Comparison of ENCODE assay signal across 17 cellular contexts in genomic region chr1:100065969-100066227, GRCh38.
DNase-seq lines count a peak whose midpoint lies in the region; ATAC-seq and TF ChIP-seq lines count a peak whose summit lies in the region.
"Had no signal": no experiment of that assay in that cellular context is flagged by ENCODE, and none has a peak within 500 bp of the region (broad histone marks: within the 10 kb centered on the region; RNA-seq: fewer than 3 reads in every experiment).

No MANE protein-coding gene starts in this region.

- peaks cover 32% of the 10 kb centered on the region for H3K79me2 ChIP-seq in GM23248 (ENCODE audit: insufficient read depth)

- WGBS in GM23248 (ENCODE audit: low coverage in 1 of 2, low lambda C conversion rate in 2 of 2, missing lambda C conversion rate in 2 of 2), 2 experiments: 95 to 96% methylated on average over 2 of the region's 2 CpGs

- peak; percentile 71 for ATAC-seq in GM19351 (IDR thresholded peaks at IDR 0.05; ENCODE audit: unreplicated experiment)
- ATAC-seq: heart right ventricle, Right ventricle myocardium inferior had no signal

- TF ChIP-seq CTCF in osteocyte (IDR thresholded peaks at IDR 0.05) (no peak), ascending aorta (IDR thresholded peaks at IDR 0.05) (no peak)

- CTCF ChIA-PET in activated CD4-positive, alpha-beta memory T cell treated with anti-CD3 and anti-CD28 coated beads for 36 hours (lab: Charles Lee): interaction anchor here (1.0 kb wide), 1 partner anchor 10 kb away, joined by 3 read pairs; no protein-coding TSS in a partner anchor
- CTCF ChIA-PET in activated CD4-positive, alpha-beta memory T cell treated with anti-CD3 and anti-CD28 coated beads, Interleukin-2, amount 10 ng/mL, durations not matched to agents 7 days and 5 days (lab: Charles Lee): no interaction called here

- H3K4me3 Mint-ChIP-seq in activated CD4-positive, alpha-beta memory T cell treated with anti-CD3 and anti-CD28 coated beads for 36 hours: no peak overlapping the region
- no peak overlapping the region for H3K4me3 Mint-ChIP-seq in activated CD4-positive, alpha-beta memory T cell treated with anti-CD3 and anti-CD28 coated beads, Interleukin-2, amount 10 ng/mL, durations not matched to agents 7 days and 5 days
- no peak overlapping the region for H3K4me3 Mint-ChIP-seq in activated naive CD8-positive, alpha-beta T cell treated with anti-CD3 and anti-CD28 coated beads for 36 hours
- no peak overlapping the region for H3K4me3 Mint-ChIP-seq in osteocyte (ENCODE audit: unreplicated experiment)
- H3K4me3 Mint-ChIP-seq: endodermal cell had no signal

- H3K4me1 ChIP-seq in ascending aorta (no peaks in the 10 kb centered on the region), GM23248 (ENCODE audit: insufficient read depth) (no peaks in the 10 kb centered on the region)
- H3K4me1 ChIP-seq: Caco-2, right lobe of liver had no signal

- no peaks in the 10 kb centered on the region for H3K9me2 ChIP-seq in GM23248 (ENCODE audit: insufficient read depth)

- peak overlapping the region; percentile 64 for H3K27ac Mint-ChIP-seq in activated CD4-positive, alpha-beta memory T cell treated with anti-CD3 and anti-CD28 coated beads for 36 hours
- no peak overlapping the region for H3K27ac Mint-ChIP-seq in activated CD4-positive, alpha-beta memory T cell treated with anti-CD3 and anti-CD28 coated beads, Interleukin-2, amount 10 ng/mL, durations not matched to agents 7 days and 5 days
- H3K27ac Mint-ChIP-seq in activated naive CD8-positive, alpha-beta T cell treated with anti-CD3 and anti-CD28 coated beads for 36 hours: peak overlapping the region; percentile 83
- peak overlapping the region; percentile 65 for H3K27ac Mint-ChIP-seq in osteocyte (ENCODE audit: unreplicated experiment)
- H3K27ac Mint-ChIP-seq: endodermal cell had no signal

- peaks cover 22% of the 10 kb centered on the region for H3K4me1 Mint-ChIP-seq in activated CD4-positive, alpha-beta memory T cell treated with anti-CD3 and anti-CD28 coated beads for 36 hours (ENCODE audit: low read depth)
- peaks cover 20% of the 10 kb centered on the region for H3K4me1 Mint-ChIP-seq in activated CD4-positive, alpha-beta memory T cell treated with anti-CD3 and anti-CD28 coated beads, Interleukin-2, amount 10 ng/mL, durations not matched to agents 7 days and 5 days
- H3K4me1 Mint-ChIP-seq in activated naive CD8-positive, alpha-beta T cell treated with anti-CD3 and anti-CD28 coated beads for 36 hours: peaks cover 17% of the 10 kb centered on the region
- H3K4me1 Mint-ChIP-seq in osteocyte (ENCODE audit: unreplicated experiment): peaks cover 15% of the 10 kb centered on the region
- H3K4me1 Mint-ChIP-seq: endodermal cell had no signal

- no peak overlapping the region for H3K4me2 ChIP-seq in GM23248 (ENCODE audit: unreplicated experiment)

- H3K27ac ChIP-seq in ascending aorta (peak overlapping the region in 1 of 2 donors; percentile 5), GM23248 (no peak overlapping the region)
- H3K27ac ChIP-seq: right lobe of liver, WERI-Rb-1 had no signal

- no peaks in the 10 kb centered on the region for H3K27me3 Mint-ChIP-seq in activated CD4-positive, alpha-beta memory T cell treated with anti-CD3 and anti-CD28 coated beads for 36 hours
- no peaks in the 10 kb centered on the region for H3K27me3 Mint-ChIP-seq in activated CD4-positive, alpha-beta memory T cell treated with anti-CD3 and anti-CD28 coated beads, Interleukin-2, amount 10 ng/mL, durations not matched to agents 7 days and 5 days
- H3K27me3 Mint-ChIP-seq in activated naive CD8-positive, alpha-beta T cell treated with anti-CD3 and anti-CD28 coated beads for 36 hours: no peaks in the 10 kb centered on the region
- H3K27me3 Mint-ChIP-seq in osteocyte (ENCODE audit: unreplicated experiment): no peaks in the 10 kb centered on the region

- no peak overlapping the region for H3K9ac ChIP-seq in GM23248

- H3K36me3 ChIP-seq in ascending aorta (peaks cover 34 to 75% of the 10 kb centered on the region in 2 donors), GM23248 (ENCODE audit: low read depth) (peaks cover 57% of the 10 kb centered on the region)

- H2AFZ ChIP-seq in GM23248: no peak overlapping the region

- intact Hi-C loops in activated CD4-positive, alpha-beta memory T cell treated with anti-CD3 and anti-CD28 coated beads for 36 hours (cut with micrococcal nuclease): no loop called here
- intact Hi-C loops in ascending aorta (cut with DNase I): no loop called here

- POLR2A ChIA-PET in activated CD4-positive, alpha-beta memory T cell treated with anti-CD3 and anti-CD28 coated beads for 36 hours (lab: Charles Lee): no interaction called here
- POLR2A ChIA-PET in activated CD4-positive, alpha-beta memory T cell treated with anti-CD3 and anti-CD28 coated beads, Interleukin-2, amount 10 ng/mL, durations not matched to agents 7 days and 5 days (lab: Charles Lee): interaction anchor here (0.8 kb wide), 1 partner anchor 14 kb away, joined by 3 read pairs; no protein-coding TSS in a partner anchor

- H3K9me3 ChIP-seq in ascending aorta (no peaks in the 10 kb centered on the region), GM23248 (ENCODE audit: low read depth) (no peaks in the 10 kb centered on the region)
- H3K9me3 ChIP-seq: Caco-2, heart right ventricle, right lobe of liver had no signal

- no peak for DNase-seq in activated CD4-positive, alpha-beta memory T cell treated with anti-CD3 and anti-CD28 coated beads for 36 hours
- DNase-seq in activated CD4-positive, alpha-beta memory T cell treated with anti-CD3 and anti-CD28 coated beads, Interleukin-2, amount 10 ng/mL, durations not matched to agents 7 days and 5 days: no peak
- DNase-seq in activated naive CD8-positive, alpha-beta T cell treated with anti-CD3 and anti-CD28 coated beads for 36 hours: no peak
- DNase-seq in osteocyte (ENCODE audit: extremely low spot score, unreplicated experiment) (no peak), NCI-H128 (lab: John Stamatoyannopoulos, UW; ENCODE audit: unreplicated experiment) (no peak), ascending aorta (ENCODE audit: low spot score in 2 of 2) (no peak), GM23248 (no peak)
- DNase-seq: activated CD8-positive, alpha-beta memory T cell treated with anti-CD3 and anti-CD28 coated beads, Interleukin-2, amount 50 U/mL, for 4 hours; Caco-2; caudate nucleus; endodermal cell; heart right ventricle; NCI-H1436 treated with DMSO at 0.1 percent for 48 hours; right lobe of liver; WERI-Rb-1 had no signal

- H3K4me3 ChIP-seq in ascending aorta: no peak overlapping the region
- H3K4me3 ChIP-seq in GM23248: no peak overlapping the region
- H3K4me3 ChIP-seq: heart right ventricle, right lobe of liver had no signal

- H3F3A ChIP-seq in GM23248 (ENCODE audit: insufficient read depth): no peaks in the 10 kb centered on the region; the same call in 1 of the 2 replicates

- no peaks in the 10 kb centered on the region for H3K9me3 Mint-ChIP-seq in activated CD4-positive, alpha-beta memory T cell treated with anti-CD3 and anti-CD28 coated beads for 36 hours
- H3K9me3 Mint-ChIP-seq in activated CD4-positive, alpha-beta memory T cell treated with anti-CD3 and anti-CD28 coated beads, Interleukin-2, amount 10 ng/mL, durations not matched to agents 7 days and 5 days: no peaks in the 10 kb centered on the region
- H3K9me3 Mint-ChIP-seq in activated naive CD8-positive, alpha-beta T cell treated with anti-CD3 and anti-CD28 coated beads for 36 hours: no peaks in the 10 kb centered on the region
- H3K9me3 Mint-ChIP-seq in osteocyte (ENCODE audit: unreplicated experiment): no peaks in the 10 kb centered on the region
- H3K9me3 Mint-ChIP-seq: endodermal cell had no signal

- no peaks in the 10 kb centered on the region for H3K27me3 ChIP-seq in ascending aorta
- no peaks in the 10 kb centered on the region for H3K27me3 ChIP-seq in GM23248 (replicated peaks; ENCODE audit: insufficient read depth)
- H3K27me3 ChIP-seq: heart right ventricle, right lobe of liver had no signal

- in situ Hi-C loops in GM23248 (cut with MboI): no loop called here

- H4K20me1 ChIP-seq in GM23248 (ENCODE audit: insufficient read depth): no peaks in the 10 kb centered on the region

- peaks cover 52% of the 10 kb centered on the region for H3K36me3 Mint-ChIP-seq in activated CD4-positive, alpha-beta memory T cell treated with anti-CD3 and anti-CD28 coated beads for 36 hours
- H3K36me3 Mint-ChIP-seq in activated CD4-positive, alpha-beta memory T cell treated with anti-CD3 and anti-CD28 coated beads, Interleukin-2, amount 10 ng/mL, durations not matched to agents 7 days and 5 days (ENCODE audit: low read depth): peaks cover 68% of the 10 kb centered on the region
- peaks cover 47% of the 10 kb centered on the region for H3K36me3 Mint-ChIP-seq in activated naive CD8-positive, alpha-beta T cell treated with anti-CD3 and anti-CD28 coated beads for 36 hours
- peaks cover 55% of the 10 kb centered on the region for H3K36me3 Mint-ChIP-seq in osteocyte (ENCODE audit: unreplicated experiment)
